Comparison of ENCODE assay signal across 1 cellular context in genomic region chr14:99753225-99754140, GRCh38.
TF ChIP-seq lines count a peak whose summit lies in the region.

No MANE protein-coding gene starts in this region.

TF ChIP-seq in SK-N-SH, 30 proteins besides CTCF, POLR2A, EP300 and RAD21 (continued from another document):
- TF ChIP-seq JUND (IDR thresholded peaks at IDR 0.05) (no peak), MXI1 (IDR thresholded peaks at IDR 0.05; ENCODE audit: low read depth, low read length) (no peak), PBX3 (IDR thresholded peaks at IDR 0.05) (no peak), SIN3A (IDR thresholded peaks at IDR 0.05; ENCODE audit: borderline replicate concordance, low read depth, low read length) (no peak), RCOR1 (IDR thresholded peaks at IDR 0.05; ENCODE audit: low read length) (no peak), FOXJ3 (CRISPR knock-in tag; IDR thresholded peaks at IDR 0.05) (no peak)
